In the genomic region with DNA sequence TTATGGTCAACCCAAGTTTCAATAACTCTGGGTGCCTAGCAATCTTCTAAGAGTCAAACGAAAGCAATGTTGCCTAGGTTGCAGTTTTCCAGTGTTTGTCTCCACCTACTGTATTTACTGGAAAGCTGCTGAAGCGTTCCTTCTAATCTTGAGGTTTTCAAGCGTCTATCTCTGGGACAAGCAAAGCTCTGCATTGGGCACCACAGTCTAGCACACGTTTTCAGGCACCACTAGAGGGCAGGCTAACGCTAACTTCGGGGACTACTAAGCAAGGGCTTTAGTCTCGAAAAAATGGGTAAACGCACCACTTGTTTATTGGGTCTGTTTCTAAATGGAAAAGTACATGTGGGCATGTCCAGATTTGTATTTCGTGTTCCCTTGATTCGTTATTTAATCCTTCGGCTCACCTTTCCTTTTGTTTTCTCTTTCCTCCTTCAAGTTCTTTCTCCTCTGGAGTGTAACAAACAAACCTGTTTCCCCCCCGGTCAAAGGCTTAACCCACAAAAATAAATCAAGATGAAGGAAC, we compare ENCODE assay signal across 8 cellular contexts.
DNase-seq lines count a peak whose midpoint lies in the region; ATAC-seq and TF ChIP-seq lines count a peak whose summit lies in the region.
"Not testable (repeated sequence)": the region's sequence is repeated elsewhere in the genome, so short reads cannot be mapped to it uniquely, and the experiment has no call there.

No MANE protein-coding gene starts in this region.

- not testable (repeated sequence) for BruUV-seq in PC-9 (replicated peaks; lab: Mats Ljungman, UMichigan)

- H3K4me1 ChIP-seq in CD4-positive, alpha-beta memory T cell (ENCODE audit: insufficient read depth, low read length); PC-9 (replicated peaks; ENCODE audit: insufficient read depth): not testable (repeated sequence)

- H3K36me3 Mint-ChIP-seq in CD4-positive, alpha-beta memory T cell; activated CD8-positive, alpha-beta T cell treated with anti-CD3 and anti-CD28 coated beads for 36 hours (ENCODE audit: low read depth); naive B cell: not testable (repeated sequence)

- TF ChIP-seq CTCF in PC-9 (conservative IDR thresholded peaks at IDR 0.05), result peak; percentile 86
- TF ChIP-seq CTCF in activated CD8-positive, alpha-beta T cell treated with anti-CD3 and anti-CD28 coated beads for 36 hours (IDR thresholded peaks at IDR 0.05), result peak; percentile 72
- peak in 54 of 56 donors; percentile 29 to 77 (median 58) for TF ChIP-seq CTCF in dorsolateral prefrontal cortex (IDR thresholded peaks at IDR 0.05 in 54 of 56, conservative IDR thresholded peaks at IDR 0.05 in 2 of 56; ENCODE audit: low read depth in 1 of 56, partially characterized antibody in 56 of 56)

- not testable (repeated sequence) for H3F3A ChIP-seq in PC-9 (ENCODE audit: insufficient read depth, low read depth)

- not testable (repeated sequence) for H3K4me2 ChIP-seq in PC-9

- H3K4me3 Mint-ChIP-seq in CD4-positive, alpha-beta memory T cell; activated CD8-positive, alpha-beta T cell treated with anti-CD3 and anti-CD28 coated beads for 36 hours; naive B cell: not testable (repeated sequence)

- H3K9me3 ChIP-seq in CD4-positive, alpha-beta memory T cell (ENCODE audit: control insufficient read depth in 1 of 2, low read length in 2 of 2); PC-9 (ENCODE audit: insufficient read depth, low read depth): not testable (repeated sequence)

- CTCF ChIA-PET in CD4-positive, alpha-beta memory T cell (lab: Charles Lee; ENCODE audit: partially characterized antibody), result interaction anchor here (0.7 to 2.0 kb wide), 3 partner anchors 26 to 163 kb away, joined by 3 to 6 read pairs (median 3); no protein-coding TSS in a partner anchor
- CTCF ChIA-PET in PC-9 (lab: Charles Lee), result interaction anchor here (0.6 kb wide), 1 partner anchor 1088 kb away, joined by 3 read pairs; no protein-coding TSS in a partner anchor
- CTCF ChIA-PET in activated CD8-positive, alpha-beta T cell treated with anti-CD3 and anti-CD28 coated beads for 36 hours (lab: Charles Lee), result not testable (repeated sequence)

- not testable (repeated sequence) for H2AFZ ChIP-seq in PC-9

- H3K27me3 ChIP-seq in CD4-positive, alpha-beta memory T cell (ENCODE audit: insufficient read depth, low read length); PC-9 (ENCODE audit: insufficient read depth, low read depth): not testable (repeated sequence)
- H3K27me3 ChIP-seq in dorsolateral prefrontal cortex, result peaks cover 0 to 51% (median 20%) of the 10 kb centered on the region in 45 donors

- not testable (repeated sequence) for H3K4me3 ChIP-seq in CD4-positive, alpha-beta memory T cell (ENCODE audit: low read length in 2 of 2); PC-9
- peak overlapping the region in 1 of 59 donors; percentile 18 for H3K4me3 ChIP-seq in dorsolateral prefrontal cortex

- H3K27me3 Mint-ChIP-seq in CD4-positive, alpha-beta memory T cell; activated CD8-positive, alpha-beta T cell treated with anti-CD3 and anti-CD28 coated beads for 36 hours; naive B cell: not testable (repeated sequence)

- H3K9me2 ChIP-seq in PC-9 (ENCODE audit: insufficient read depth), result not testable (repeated sequence)

- not testable (repeated sequence) for H3K36me3 ChIP-seq in CD4-positive, alpha-beta memory T cell (ENCODE audit: insufficient read depth, low read length); PC-9 (ENCODE audit: low read depth)

- not testable (repeated sequence) for H3K79me2 ChIP-seq in PC-9 (ENCODE audit: low read depth)

- intact Hi-C loops in CD4-positive, alpha-beta memory T cell (cut with micrococcal nuclease); PC-9 (cut with micrococcal nuclease; ENCODE audit: unreplicated experiment); activated CD8-positive, alpha-beta T cell treated with anti-CD3 and anti-CD28 coated beads for 36 hours (cut with micrococcal nuclease); dorsolateral prefrontal cortex (cut with DNase I): not testable (repeated sequence)

- not testable (repeated sequence) for H3K9me3 Mint-ChIP-seq in CD4-positive, alpha-beta memory T cell; activated CD8-positive, alpha-beta T cell treated with anti-CD3 and anti-CD28 coated beads for 36 hours
- H3K9me3 Mint-ChIP-seq in naive B cell, result peaks cover 0 to 18% (median 10%) of the 10 kb centered on the region in 7 donors

- H3K27ac Mint-ChIP-seq in CD4-positive, alpha-beta memory T cell; activated CD8-positive, alpha-beta T cell treated with anti-CD3 and anti-CD28 coated beads for 36 hours; naive B cell: not testable (repeated sequence)

- not testable (repeated sequence) for H3K27ac ChIP-seq in CD4-positive, alpha-beta memory T cell (ENCODE audit: low read depth, low read length); PC-9; dorsolateral prefrontal cortex

- not testable (repeated sequence) for H4K20me1 ChIP-seq in PC-9 (ENCODE audit: insufficient read depth)

- POLR2A ChIA-PET in CD4-positive, alpha-beta memory T cell (lab: Charles Lee; ENCODE audit: partially characterized antibody); PC-9 (lab: Charles Lee; ENCODE audit: unreplicated experiment); activated CD8-positive, alpha-beta T cell treated with anti-CD3 and anti-CD28 coated beads for 36 hours (lab: Charles Lee): not testable (repeated sequence)

- peak; percentile 44 to 60 (median 56) for DNase-seq in CD4-positive, alpha-beta memory T cell
- peak in 1 of 2 experiments; percentile 84 for DNase-seq in PC-9
- DNase-seq in activated CD8-positive, alpha-beta T cell treated with anti-CD3 and anti-CD28 coated beads for 36 hours, result peak; percentile 72
- peak in 3 of 10 donors; percentile 22 to 70 (median 42) for DNase-seq in dorsolateral prefrontal cortex
- DNase-seq in naive B cell, result peak; percentile 29
- DNase-seq in stimulated activated CD8-positive, alpha-beta memory T cell treated with anti-CD3 and anti-CD28 coated beads, Interleukin-4, amount 100 ng/mL, for 1 hour (ENCODE audit: low read depth in 2 of 2, low spot score in 1 of 2), result peak; percentile 6 to 33

- ATAC-seq in GM21390 (IDR thresholded peaks at IDR 0.05; ENCODE audit: unreplicated experiment), result peak; percentile 87
- ATAC-seq in HG03135 (IDR thresholded peaks at IDR 0.05; ENCODE audit: unreplicated experiment), result peak; percentile 50
- ATAC-seq in activated CD8-positive, alpha-beta T cell treated with anti-CD3 and anti-CD28 coated beads for 36 hours, result peak; percentile 87
- ATAC-seq in naive B cell (ENCODE audit: low read depth in 2 of 2), result peak; percentile 64 to 87

- H3K4me1 Mint-ChIP-seq in CD4-positive, alpha-beta memory T cell; activated CD8-positive, alpha-beta T cell treated with anti-CD3 and anti-CD28 coated beads for 36 hours (ENCODE audit: low read depth); naive B cell: not testable (repeated sequence)
